29 cellular contexts compared by ENCODE assay signal in the genomic region with DNA sequence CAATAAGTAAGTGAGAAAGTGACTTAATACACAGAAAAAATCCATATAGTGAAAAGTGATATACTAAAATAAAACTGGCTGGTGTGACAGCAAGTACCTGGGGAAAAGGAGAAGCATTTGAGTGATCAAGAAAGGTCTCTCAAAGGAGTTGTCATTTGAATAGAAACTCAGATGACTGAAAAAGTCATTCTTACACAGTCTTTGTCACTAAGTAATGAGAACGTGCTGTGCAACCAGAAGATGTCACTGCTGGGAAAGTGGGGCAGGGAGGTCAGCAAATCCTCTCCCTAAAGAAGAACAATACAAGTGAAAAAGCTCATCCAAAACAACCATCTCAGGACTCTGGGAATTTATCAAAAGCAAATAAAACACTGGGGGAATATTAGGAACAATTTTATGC.
DNase-seq lines count a peak whose midpoint lies in the region; ATAC-seq and TF ChIP-seq lines count a peak whose summit lies in the region.
"Had no signal": no experiment of that assay in that cellular context is flagged by ENCODE, and none has a peak within 500 bp of the region (broad histone marks: within the 10 kb centered on the region; RNA-seq: fewer than 3 reads in every experiment).

No MANE protein-coding gene starts in this region.

- in situ Hi-C loops in T47D (cut with HindIII; ENCODE audit: low pct_unique_long_range_greater_than_20kb, low sequenced_read_pairs), result no loop called here

- no peaks in the 10 kb centered on the region for H3K9me3 ChIP-seq in breast epithelium
- H3K9me3 ChIP-seq: heart left ventricle, ovary, Peyer's patch, SJSA1, spleen, suprapubic skin had no signal

- peak; percentile 13 to 49 for DNase-seq in T47D (ENCODE audit: low read depth in 1 of 2, low spot score in 1 of 2)
- DNase-seq in breast epithelium (ENCODE audit: low spot score in 2 of 2), result no peak
- DNase-seq in fibroblast of villous mesenchyme (ENCODE audit: low read depth), result no peak
- no peak for DNase-seq in retinal pigment epithelial cell (ENCODE audit: low read depth)
- no peak for DNase-seq in NCI-H226
- DNase-seq: activated CD4-positive, alpha-beta T cell treated with anti-CD3 and anti-CD28 coated beads, Interleukin-2, amount 10 ng/mL, durations not matched to agents 24 days and 14 days; activated CD8-positive, alpha-beta memory T cell treated with anti-CD3 and anti-CD28 coated beads, Interleukin-2, amount 10 ng/mL, durations not matched to agents 7 days and 5 days; activated T-cell treated with anti-CD3 and anti-CD28 coated beads, Interleukin-2, amount 50 U/mL, for 72 hours; AML-193; caudate nucleus; CD8-positive, alpha-beta memory T cell; DMS153; GDM1; heart left ventricle; left cardiac atrium; naive thymus-derived CD8-positive, alpha-beta T cell; NCI-H1436; NK-92 treated with Interleukin-12 subunit alpha and Interleukin-12 subunit beta, amount 100 ng/mL, for 24 hours; ovary; Peyer's patch; right cardiac atrium; spleen; stimulated activated CD4-positive, alpha-beta T cell treated with anti-CD3 and anti-CD28 coated beads, Interleukin-2, amount 100 ng/mL, for 48 hours; stimulated activated naive B cell treated with anti-CD40 and anti-IgM and Interleukin-4, amounts not matched to agents 10 μg/mL and 1 μg/mL and 100 μg/mL, for 72 hours had no signal

- no peaks in the 10 kb centered on the region for H3K27me3 ChIP-seq in breast epithelium
- H3K27me3 ChIP-seq: ovary, Peyer's patch, SJSA1, suprapubic skin had no signal

- H3K27ac ChIP-seq in breast epithelium, result no peak overlapping the region
- no peak overlapping the region for H3K27ac ChIP-seq in VCaP
- H3K27ac ChIP-seq: heart left ventricle, ovary, Peyer's patch, SJSA1, spleen, suprapubic skin had no signal

- ATAC-seq in HG02884 (IDR thresholded peaks at IDR 0.05; ENCODE audit: unreplicated experiment) (no peak), GM18519 (IDR thresholded peaks at IDR 0.05; ENCODE audit: low FRiP score, unreplicated experiment) (no peak)
- ATAC-seq: activated CD8-positive, alpha-beta memory T cell treated with anti-CD3 and anti-CD28 coated beads, Interleukin-2, amount 10 ng/mL, durations not matched to agents 7 days and 5 days; heart left ventricle; left cardiac atrium; naive thymus-derived CD8-positive, alpha-beta T cell; right cardiac atrium; stimulated activated naive B cell treated with anti-CD40 and anti-IgM and Interleukin-4, amounts not matched to agents 10 μg/mL and 1 μg/mL and 100 μg/mL, for 72 hours had no signal

- TF ChIP-seq CTCF in breast epithelium (IDR thresholded peaks at IDR 0.05), result no peak
- TF ChIP-seq CTCF in VCaP (conservative IDR thresholded peaks at IDR 0.05), result peak; percentile 38; the same call in 1 of the 2 replicates
- TF ChIP-seq CTCF in fibroblast of villous mesenchyme (IDR thresholded peaks at IDR 0.05; ENCODE audit: insufficient read depth, low read depth, low read length), result peak; percentile 5
- TF ChIP-seq CTCF in retinal pigment epithelial cell (conservative IDR thresholded peaks at IDR 0.05; ENCODE audit: low read depth, low read length), result peak; percentile 12

- no peaks in the 10 kb centered on the region for H3K36me3 ChIP-seq in breast epithelium
- H3K36me3 ChIP-seq: heart left ventricle, ovary, Peyer's patch, SJSA1, spleen, suprapubic skin had no signal

- no peak for TF ChIP-seq POLR2A in breast epithelium (IDR thresholded peaks at IDR 0.05)

- no peaks in the 10 kb centered on the region for H3K4me1 ChIP-seq in breast epithelium
- H3K4me1 ChIP-seq: heart left ventricle, Peyer's patch, SJSA1, spleen, suprapubic skin had no signal

- intact Hi-C loops in breast epithelium (cut with DNase I; ENCODE audit: low total_unique reads), result loop anchor here (5.0 kb wide), 1 partner anchor 112 kb away; no protein-coding TSS in a partner anchor

- no peak overlapping the region for H3K4me3 ChIP-seq in breast epithelium
- H3K4me3 ChIP-seq in fibroblast of villous mesenchyme (ENCODE audit: low read depth, low read length), result no peak overlapping the region
- H3K4me3 ChIP-seq in retinal pigment epithelial cell (ENCODE audit: low read length), result no peak overlapping the region
- H3K4me3 ChIP-seq: heart left ventricle, ovary, Peyer's patch, SJSA1, spleen, suprapubic skin had no signal

Comparison
In these comparisons a context has a peak if more than half of its experiments do, and no peak if none do; other contexts are left out.
1. DNase-seq: peak in T47D (2 of 2); none in breast epithelium (0 of 2), fibroblast of villous mesenchyme (single experiment), retinal pigment epithelial cell (single experiment) and NCI-H226 (single experiment).
2. CTCF ChIP-seq: peak in VCaP (single experiment), fibroblast of villous mesenchyme (single experiment) and retinal pigment epithelial cell (single experiment); none in breast epithelium (0 of 3).